21 cellular contexts compared by ENCODE assay signal in the genomic region with DNA sequence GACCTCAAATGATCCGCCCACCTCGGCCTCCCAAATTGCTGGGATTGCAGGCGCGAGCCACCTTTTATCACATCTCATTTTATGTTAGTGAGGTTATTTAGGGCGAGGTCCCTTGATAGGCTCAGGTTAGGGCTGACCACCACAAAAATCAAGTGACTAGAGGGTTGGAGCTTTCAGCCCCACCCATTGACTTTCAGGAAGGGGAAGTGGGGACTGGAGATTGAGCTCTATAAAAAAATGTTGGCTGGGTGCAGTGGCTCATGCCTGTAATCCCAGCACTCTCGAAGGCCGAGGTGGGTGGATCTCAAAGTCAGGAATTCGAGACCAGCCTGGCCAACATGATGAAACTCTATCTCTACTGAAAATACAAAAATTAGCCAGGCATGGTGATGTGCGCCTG. TPM values are rescaled to one million over a fixed set of nuclear protein-coding genes. Genes with fewer than 3 reads are reported as not detected.
"Had no signal": no experiment of that assay in that cellular context is flagged by ENCODE, and none has a peak within 500 bp of the region (broad histone marks: within the 10 kb centered on the region; RNA-seq: fewer than 3 reads in every experiment).

No MANE protein-coding gene starts in this region.

- H3K27me3 ChIP-seq: dorsolateral prefrontal cortex, heart left ventricle, ovary, right atrium auricular region had no signal

- H3K27ac ChIP-seq: dorsolateral prefrontal cortex, ovary, right atrium auricular region had no signal

- H3K4me1 Mint-ChIP-seq: naive thymus-derived CD8-positive, alpha-beta T cell; neural crest cell had no signal

- H3K36me3 ChIP-seq: heart left ventricle, ovary, right atrium auricular region had no signal

- DNase-seq: dorsolateral prefrontal cortex; effector CD8-positive, alpha-beta T cell; heart left ventricle; hippocampal formation; left colon; mammary epithelial cell; mucosa of descending colon; naive thymus-derived CD8-positive, alpha-beta T cell; nucleus accumbens; ovary; stimulated activated CD4-positive, alpha-beta T cell treated with anti-CD3 and anti-CD28 coated beads, Interleukin-2, amount 100 ng/mL, for 48 hours; stimulated activated naive CD4-positive, alpha-beta T cell treated with Interleukin-2 at 50 U/mL for 16 hours; trophoblast cell had no signal

- H3K4me3 Mint-ChIP-seq: naive thymus-derived CD8-positive, alpha-beta T cell; neural crest cell had no signal

- H3K4me3 ChIP-seq: coronary artery, dorsolateral prefrontal cortex, heart left ventricle, mucosa of descending colon, ovary, right atrium auricular region, smooth muscle cell had no signal

- H3K27ac Mint-ChIP-seq: naive thymus-derived CD8-positive, alpha-beta T cell had no signal

- ATAC-seq: esophagus mucosa; left colon; mucosa of descending colon; naive thymus-derived CD8-positive, alpha-beta T cell had no signal

- H3K9me3 ChIP-seq: heart left ventricle, right atrium auricular region had no signal

RNA-seq across cellular contexts. Expression of a gene that starts 20.1 kb away (rescaled TPM):
- total RNA-seq: fibroblast of lung, glomerular endothelial cell, kidney epithelial cell, mammary epithelial cell, neural crest cell, smooth muscle cell had no signal
- polyA plus RNA-seq: fibroblast of lung; mammary epithelial cell; naive thymus-derived CD8-positive, alpha-beta T cell; smooth muscle cell had no signal

RNA-seq across cellular contexts. Expression of a gene that starts 54.1 kb away (rescaled TPM):
- total RNA-seq: fibroblast of lung; glomerular endothelial cell; kidney epithelial cell; mammary epithelial cell; naive thymus-derived CD8-positive, alpha-beta T cell; neural crest cell; smooth muscle cell had no signal
- polyA plus RNA-seq: naive thymus-derived CD8-positive, alpha-beta T cell; smooth muscle cell had no signal
